ENCODE assay signal across 11 cellular contexts in genomic region chr10:76282122-76283030, GRCh38.
DNase-seq lines count a peak whose midpoint lies in the region; FAIRE-seq and TF ChIP-seq lines count a peak whose summit lies in the region.
"Had no signal": no experiment of that assay in that cellular context is flagged by ENCODE, and none has a peak within 500 bp of the region (broad histone marks: within the 10 kb centered on the region; RNA-seq: fewer than 3 reads in every experiment).

No MANE protein-coding gene starts in this region.

- intact Hi-C loops in CD4-positive, alpha-beta memory T cell (cut with micrococcal nuclease): no loop called here

- CTCF ChIA-PET in CD4-positive, alpha-beta memory T cell (lab: Charles Lee; ENCODE audit: partially characterized antibody): no interaction called here

- TF ChIP-seq CTCF in astrocyte (IDR thresholded peaks at IDR 0.05; ENCODE audit: insufficient read depth, low read depth, low read length): no peak
- TF ChIP-seq CTCF in nephron (IDR thresholded peaks at IDR 0.05; ENCODE audit: unreplicated experiment in 3 of 3): no peak

- H3K4me3 ChIP-seq in astrocyte (ENCODE audit: insufficient read depth, low read depth, low read length): no peak overlapping the region
- H3K4me3 ChIP-seq in CD4-positive, alpha-beta memory T cell (ENCODE audit: low read length in 2 of 2): no peak overlapping the region
- H3K4me3 ChIP-seq in SJCRH30: no peak overlapping the region

- H3K27ac ChIP-seq in astrocyte (ENCODE audit: low read depth, low read length) (no peak overlapping the region), SJCRH30 (no peak overlapping the region)
- no peak overlapping the region for H3K27ac ChIP-seq in CD4-positive, alpha-beta memory T cell (ENCODE audit: low read depth, low read length)

- H3K36me3 Mint-ChIP-seq in astrocyte (ENCODE audit: low read depth, unreplicated experiment) (peaks cover 2% of the 10 kb centered on the region), nephron (ENCODE audit: low read depth) (peaks cover 14% of the 10 kb centered on the region)
- H3K36me3 Mint-ChIP-seq in CD4-positive, alpha-beta memory T cell: no peaks in the 10 kb centered on the region

- H3K4me1 ChIP-seq in astrocyte (ENCODE audit: insufficient read depth, low read length): no peaks in the 10 kb centered on the region
- no peaks in the 10 kb centered on the region for H3K4me1 ChIP-seq in CD4-positive, alpha-beta memory T cell (ENCODE audit: insufficient read depth, low read length)
- H3K4me1 ChIP-seq in SJCRH30: no peaks in the 10 kb centered on the region

- H2AFZ ChIP-seq in astrocyte (ENCODE audit: low read depth, low read length): no peak overlapping the region

- H3K4me1 Mint-ChIP-seq in astrocyte (ENCODE audit: low read depth, unreplicated experiment) (peaks cover 9% of the 10 kb centered on the region), nephron (peaks cover 62% of the 10 kb centered on the region)
- no peaks in the 10 kb centered on the region for H3K4me1 Mint-ChIP-seq in CD4-positive, alpha-beta memory T cell

- no peak overlapping the region for H3K27ac Mint-ChIP-seq in astrocyte (ENCODE audit: unreplicated experiment)
- peak overlapping the region; percentile 96 for H3K27ac Mint-ChIP-seq in nephron
- no peak overlapping the region for H3K27ac Mint-ChIP-seq in CD4-positive, alpha-beta memory T cell
- H3K27ac Mint-ChIP-seq: CD4-positive, alpha-beta T cell had no signal

- H3K9me3 ChIP-seq in astrocyte (ENCODE audit: insufficient read depth, low read depth, low read length): no peaks in the 10 kb centered on the region
- no peaks in the 10 kb centered on the region for H3K9me3 ChIP-seq in CD4-positive, alpha-beta memory T cell (ENCODE audit: control insufficient read depth in 1 of 2, low read length in 2 of 2)
- H3K9me3 ChIP-seq in SJCRH30 (replicated peaks): no peaks in the 10 kb centered on the region

- no peaks in the 10 kb centered on the region for H3K79me2 ChIP-seq in astrocyte (ENCODE audit: insufficient read depth, low read length)

- H3K36me3 ChIP-seq in astrocyte (ENCODE audit: insufficient read depth, low read length) (no peaks in the 10 kb centered on the region), SJCRH30 (no peaks in the 10 kb centered on the region)
- no peaks in the 10 kb centered on the region for H3K36me3 ChIP-seq in CD4-positive, alpha-beta memory T cell (ENCODE audit: insufficient read depth, low read length)

- DNase-seq in COR-L47 (lab: John Stamatoyannopoulos, UW) (peak; percentile 46), NCI-H1436 treated with DMSO at 0.1 percent for 48 hours (lab: John Stamatoyannopoulos, UW) (peak; percentile 43), astrocyte (ENCODE audit: low read depth) (peak; percentile 77), SJCRH30 (no peak), frontal cortex (ENCODE audit: low spot score in 2 of 2) (no peak)
- no peak for DNase-seq in CD4-positive, alpha-beta memory T cell
- no peak for DNase-seq in stimulated activated CD4-positive, alpha-beta T cell treated with anti-CD3 and anti-CD28 coated beads, Interleukin-12 subunit alpha, Interleukin-12 subunit beta, amount 100 ng/mL, for 4 hours
- DNase-seq: activated CD4-positive, CD25-positive, alpha-beta regulatory T cell; CD4-positive, alpha-beta T cell had no signal

- FAIRE-seq in astrocyte (lab: Jason Lieb, UNC): no peak
- FAIRE-seq in frontal cortex (lab: Jason Lieb, UNC): no peak
- FAIRE-seq: bronchial epithelial cell had no signal

- H3K4me2 ChIP-seq in astrocyte (ENCODE audit: low read length): no peak overlapping the region

- H3K27me3 Mint-ChIP-seq in astrocyte (ENCODE audit: low read depth, unreplicated experiment): no peaks in the 10 kb centered on the region
- H3K27me3 Mint-ChIP-seq in nephron (ENCODE audit: low read depth): no peaks in the 10 kb centered on the region
- H3K27me3 Mint-ChIP-seq in CD4-positive, alpha-beta memory T cell: no peaks in the 10 kb centered on the region
- H3K27me3 Mint-ChIP-seq: CD4-positive, alpha-beta T cell had no signal

- H3K27me3 ChIP-seq in astrocyte (ENCODE audit: insufficient read depth, low read length) (no peaks in the 10 kb centered on the region), SJCRH30 (no peaks in the 10 kb centered on the region)
- H3K27me3 ChIP-seq in CD4-positive, alpha-beta memory T cell (ENCODE audit: insufficient read depth, low read length): no peaks in the 10 kb centered on the region

- no peak overlapping the region for H3K4me3 Mint-ChIP-seq in astrocyte (ENCODE audit: unreplicated experiment)
- H3K4me3 Mint-ChIP-seq in nephron: peak overlapping the region; percentile 3 to 18 (median 15)
- no peak overlapping the region for H3K4me3 Mint-ChIP-seq in CD4-positive, alpha-beta memory T cell
- H3K4me3 Mint-ChIP-seq: CD4-positive, alpha-beta T cell had no signal

- peaks cover 20% of the 10 kb centered on the region for H3K9me3 Mint-ChIP-seq in astrocyte (ENCODE audit: unreplicated experiment)
- peaks cover 24% of the 10 kb centered on the region for H3K9me3 Mint-ChIP-seq in nephron
- H3K9me3 Mint-ChIP-seq in CD4-positive, alpha-beta memory T cell: peaks cover 2 to 20% (median 10%) of the 10 kb centered on the region in 8 donors

- H3K9ac ChIP-seq in astrocyte (ENCODE audit: low read length): no peak overlapping the region

- POLR2A ChIA-PET in CD4-positive, alpha-beta memory T cell (lab: Charles Lee; ENCODE audit: partially characterized antibody): no interaction called here

- H4K20me1 ChIP-seq in astrocyte (ENCODE audit: insufficient read depth, low read length): no peaks in the 10 kb centered on the region

Comparison
In these comparisons a context has a peak if more than half of its experiments do, and no peak if none do; other contexts are left out.
1. DNase-seq: peak in COR-L47 (single experiment), NCI-H1436 treated with DMSO at 0.1 percent for 48 hours (single experiment) and astrocyte (single experiment); none in CD4-positive, alpha-beta memory T cell (0 of 5), SJCRH30 (0 of 2), frontal cortex (0 of 2) and stimulated activated CD4-positive, alpha-beta T cell treated with anti-CD3 and anti-CD28 coated beads, Interleukin-12 subunit alpha, Interleukin-12 subunit beta, amount 100 ng/mL, for 4 hours (single experiment).
2. H3K27ac Mint-ChIP-seq: peak in nephron (3 of 3); none in astrocyte (single experiment) and CD4-positive, alpha-beta memory T cell (0 of 7).
3. H3K4me3 Mint-ChIP-seq: peak in nephron (3 of 3); none in astrocyte (single experiment) and CD4-positive, alpha-beta memory T cell (0 of 8).